ENCODE assay signal across 30 cellular contexts in the genomic region with DNA sequence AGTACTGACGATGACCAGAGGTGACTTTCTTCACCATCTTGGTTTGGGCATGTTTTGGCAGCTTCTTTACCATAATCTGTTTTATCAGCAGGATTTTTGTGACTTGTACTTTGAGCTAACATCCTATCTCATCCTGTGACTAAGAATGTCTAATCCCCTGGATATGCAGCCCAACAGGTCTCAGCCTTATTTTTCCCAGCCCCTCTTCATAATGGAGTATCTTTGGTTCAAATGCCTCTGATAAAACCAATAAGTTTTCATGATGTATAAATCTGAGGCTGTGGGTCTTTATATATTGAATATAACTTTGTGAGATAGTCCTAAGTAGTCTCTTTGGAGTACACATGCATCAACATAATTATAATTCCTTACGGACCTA.
"Had no signal": no experiment of that assay in that cellular context is flagged by ENCODE, and none has a peak within 500 bp of the region (broad histone marks: within the 10 kb centered on the region; RNA-seq: fewer than 3 reads in every experiment).

No MANE protein-coding gene starts in this region.

- H3K4me2 ChIP-seq: neural progenitor cell, smooth muscle cell had no signal

- H3K36me3 Mint-ChIP-seq: immature natural killer cell; mesothelial cell of epicardium; naive B cell; natural killer cell; neural progenitor cell; stimulated activated memory B cell treated with anti-CD40 and anti-IgM and Interleukin-4, amounts not matched to agents 10 μg/mL and 1 μg/mL and 100 μg/mL, for 72 hours had no signal

- H3K27ac Mint-ChIP-seq: immature natural killer cell; mesothelial cell of epicardium; naive B cell; natural killer cell; nephron progenitor cell; neural progenitor cell; stimulated activated memory B cell treated with anti-CD40 and anti-IgM and Interleukin-4, amounts not matched to agents 10 μg/mL and 1 μg/mL and 100 μg/mL, for 72 hours; stimulated activated naive CD8-positive, alpha-beta T cell treated with anti-CD3 and anti-CD28 coated beads, Interleukin-15, amount 100 ng/mL, for 72 hours had no signal

- H2AFZ ChIP-seq: neural progenitor cell, parathyroid adenoma had no signal

- H3K4me1 ChIP-seq: left lung, lower lobe of right lung, neural progenitor cell, parathyroid adenoma, psoas muscle, right atrium auricular region, right lobe of liver, tibial nerve, upper lobe of left lung, vagina had no signal

- DNase-seq: hypothalamus; immature natural killer cell; kidney; left colon; left lung; lower lobe of right lung; mesendoderm; naive B cell; natural killer cell; nephron progenitor cell; occipital lobe; psoas muscle; right lobe of liver; stimulated activated CD4-positive, alpha-beta T cell treated with anti-CD3 and anti-CD28 coated beads, Interleukin-1b, Interleukin-23, amount 100 ng/mL, for 48 hours; stimulated activated CD4-positive, alpha-beta T cell treated with anti-CD3 and anti-CD28 coated beads, Interleukin-2, amount 100 ng/mL, for 48 hours; stimulated activated CD4-positive, alpha-beta T cell treated with anti-CD3 and anti-CD28 coated beads, Interleukin-4, amount 100 ng/mL, for 4 hours; stimulated activated CD8-positive, alpha-beta memory T cell treated with anti-CD3 and anti-CD28 coated beads, Interleukin-4, amount 100 ng/mL, for 48 hours; stimulated activated naive CD4-positive, alpha-beta T cell treated with Interleukin-2 at 50 U/mL for 16 hours; stimulated activated naive CD8-positive, alpha-beta T cell treated with anti-CD3 and anti-CD28 coated beads, Interleukin-15, amount 100 ng/mL, for 72 hours; substantia nigra; upper lobe of left lung had no signal

- H3K4me3 ChIP-seq: left lung, lower lobe of right lung, neural progenitor cell, psoas muscle, right atrium auricular region, right lobe of liver, smooth muscle cell, tibial nerve, upper lobe of left lung, vagina had no signal

- H3K9me3 Mint-ChIP-seq: stimulated activated memory B cell treated with anti-CD40 and anti-IgM and Interleukin-4, amounts not matched to agents 10 μg/mL and 1 μg/mL and 100 μg/mL, for 72 hours; stimulated activated naive CD8-positive, alpha-beta T cell treated with anti-CD3 and anti-CD28 coated beads, Interleukin-15, amount 100 ng/mL, for 72 hours had no signal

- ATAC-seq: left colon; left lung; lower lobe of right lung; natural killer cell; psoas muscle; right lobe of liver; stimulated activated memory B cell treated with anti-CD40 and anti-IgM and Interleukin-4, amounts not matched to agents 10 μg/mL and 1 μg/mL and 100 μg/mL, for 72 hours; stimulated activated naive CD8-positive, alpha-beta T cell treated with anti-CD3 and anti-CD28 coated beads, Interleukin-15, amount 100 ng/mL, for 72 hours had no signal

- H3K9me3 ChIP-seq: left lung, lower lobe of right lung, neutrophil, psoas muscle, right atrium auricular region, right lobe of liver, tibial nerve, upper lobe of left lung, vagina had no signal

- H3K79me2 ChIP-seq: parathyroid adenoma had no signal

- H3K9ac ChIP-seq: neural progenitor cell, parathyroid adenoma had no signal

- H3K36me3 ChIP-seq: left lung, lower lobe of right lung, neural progenitor cell, neutrophil, right atrium auricular region, right lobe of liver, tibial nerve, upper lobe of left lung, vagina had no signal

- H3K4me3 Mint-ChIP-seq: immature natural killer cell; mesothelial cell of epicardium; naive B cell; natural killer cell; nephron progenitor cell; neural progenitor cell; stimulated activated memory B cell treated with anti-CD40 and anti-IgM and Interleukin-4, amounts not matched to agents 10 μg/mL and 1 μg/mL and 100 μg/mL, for 72 hours; stimulated activated naive CD8-positive, alpha-beta T cell treated with anti-CD3 and anti-CD28 coated beads, Interleukin-15, amount 100 ng/mL, for 72 hours had no signal

- H3K27ac ChIP-seq: left lung, lower lobe of right lung, neural progenitor cell, neutrophil, parathyroid adenoma, psoas muscle, right atrium auricular region, right lobe of liver, tibial nerve, upper lobe of left lung, vagina had no signal

- H3K27me3 Mint-ChIP-seq: stimulated activated naive CD8-positive, alpha-beta T cell treated with anti-CD3 and anti-CD28 coated beads, Interleukin-15, amount 100 ng/mL, for 72 hours had no signal

- H3K4me1 Mint-ChIP-seq: immature natural killer cell; mesothelial cell of epicardium; naive B cell; natural killer cell; nephron progenitor cell; neural progenitor cell; stimulated activated memory B cell treated with anti-CD40 and anti-IgM and Interleukin-4, amounts not matched to agents 10 μg/mL and 1 μg/mL and 100 μg/mL, for 72 hours; stimulated activated naive CD8-positive, alpha-beta T cell treated with anti-CD3 and anti-CD28 coated beads, Interleukin-15, amount 100 ng/mL, for 72 hours had no signal

- H3K27me3 ChIP-seq: left lung, neural progenitor cell, neutrophil, right atrium auricular region, right lobe of liver, tibial nerve, upper lobe of left lung, vagina had no signal
